In genomic region chr16:78097522-78097921, GRCh38 we compare ENCODE assay signal across 27 cellular contexts.
"Had no signal": no experiment of that assay in that cellular context is flagged by ENCODE, and none has a peak within 500 bp of the region (broad histone marks: within the 10 kb centered on the region; RNA-seq: fewer than 3 reads in every experiment).

No MANE protein-coding gene starts in this region.

- H3K9me3 Mint-ChIP-seq: activated CD8-positive, alpha-beta T cell treated with anti-CD3 and anti-CD28 coated beads for 36 hours had no signal

- H3K4me3 ChIP-seq: cardiac muscle cell, colonic mucosa, heart right ventricle, left ventricle myocardium inferior, lung, mucosa of descending colon, stomach, thyroid gland, upper lobe of left lung, vagina had no signal

- H3K9me3 ChIP-seq: colonic mucosa, heart right ventricle, left ventricle myocardium inferior, mucosa of descending colon, stomach, thyroid gland, upper lobe of left lung, vagina had no signal

- DNase-seq: activated CD4-positive, alpha-beta T cell treated with anti-CD3 and anti-CD28 coated beads, Interleukin-2, amount 10 ng/mL, durations not matched to agents 24 days and 14 days; activated CD4-positive, CD25-positive, alpha-beta regulatory T cell treated with anti-CD3 and anti-CD28 coated beads, Interleukin-2, amount 50 U/mL, for 72 hours; activated effector memory CD4-positive, alpha-beta T cell treated with Interleukin-2 at 50 U/mL for 16 hours; activated naive CD4-positive, alpha-beta T cell treated with Interleukin-2 at 50 U/mL for 16 hours; activated T-cell treated with anti-CD3 and anti-CD28 coated beads for 4 hours; anterior cingulate cortex; cerebellar nuclear complex; colonic mucosa; effector memory CD4-positive, alpha-beta T cell; foreskin fibroblast; heart right ventricle; left ventricle myocardium inferior; mucosa of descending colon; posterior cingulate gyrus; right cardiac atrium; stimulated activated CD4-positive, alpha-beta T cell treated with anti-CD3 and anti-CD28 coated beads, Interleukin-1b, Interleukin-23, amount 100 ng/mL, for 48 hours; stimulated activated naive B cell treated with anti-CD40 and anti-IgM and Interleukin-4, amounts not matched to agents 10 μg/mL and 1 μg/mL and 100 μg/mL, for 72 hours; stomach; thyroid gland; upper lobe of left lung had no signal

- H3K27ac Mint-ChIP-seq: activated CD4-positive, alpha-beta T cell treated with anti-CD3 and anti-CD28 coated beads, Interleukin-2, amount 10 ng/mL, durations not matched to agents 24 days and 14 days; activated naive CD8-positive, alpha-beta T cell; nephron; stimulated activated naive B cell treated with anti-CD40 and anti-IgM and Interleukin-4, amounts not matched to agents 10 μg/mL and 1 μg/mL and 100 μg/mL, for 72 hours had no signal

- H3K36me3 ChIP-seq: cardiac muscle cell, colonic mucosa, heart right ventricle, left ventricle myocardium inferior, stomach, thyroid gland, upper lobe of left lung, vagina had no signal

- H3K27me3 ChIP-seq: cardiac muscle cell, colonic mucosa, thyroid gland, upper lobe of left lung, vagina had no signal

- H3K27ac ChIP-seq: cardiac muscle cell, colonic mucosa, heart right ventricle, left ventricle myocardium inferior, stomach, thyroid gland, upper lobe of left lung, vagina had no signal

- ATAC-seq: activated CD8-positive, alpha-beta T cell treated with anti-CD3 and anti-CD28 coated beads for 36 hours; activated T-cell treated with anti-CD3 and anti-CD28 coated beads, Interleukin-2, amount 50 U/mL, for 72 hours; heart right ventricle; mucosa of descending colon; right cardiac atrium; stimulated activated naive B cell treated with anti-CD40 and anti-IgM and Interleukin-4, amounts not matched to agents 10 μg/mL and 1 μg/mL and 100 μg/mL, for 72 hours had no signal

- H3K4me3 Mint-ChIP-seq: activated CD4-positive, alpha-beta T cell treated with anti-CD3 and anti-CD28 coated beads, Interleukin-2, amount 10 ng/mL, durations not matched to agents 24 days and 14 days; activated CD8-positive, alpha-beta T cell treated with anti-CD3 and anti-CD28 coated beads for 36 hours; activated naive CD8-positive, alpha-beta T cell; stimulated activated naive B cell treated with anti-CD40 and anti-IgM and Interleukin-4, amounts not matched to agents 10 μg/mL and 1 μg/mL and 100 μg/mL, for 72 hours had no signal

- H3K36me3 Mint-ChIP-seq: activated naive CD8-positive, alpha-beta T cell; stimulated activated naive B cell treated with anti-CD40 and anti-IgM and Interleukin-4, amounts not matched to agents 10 μg/mL and 1 μg/mL and 100 μg/mL, for 72 hours had no signal
